8 cellular contexts compared by ENCODE assay signal in genomic region chr13:51814825-51815650, GRCh38. TPM values are rescaled to one million over a fixed set of nuclear protein-coding genes. Genes with fewer than 3 reads are reported as not detected.
DNase-seq lines count a peak whose midpoint lies in the region; ATAC-seq, FAIRE-seq and TF ChIP-seq lines count a peak whose summit lies in the region.

No MANE protein-coding gene starts in this region.

- H3K36me3 ChIP-seq in naive thymus-derived CD4-positive, alpha-beta T cell (ENCODE audit: control insufficient read depth in 2 of 3, insufficient read depth in 3 of 3, low read length in 3 of 3): peaks cover 0 to 43% (median 12%) of the 10 kb centered on the region in 3 experiments
- no peaks in the 10 kb centered on the region for H3K36me3 ChIP-seq in subcutaneous abdominal adipose tissue (ENCODE audit: control insufficient read depth in 5 of 5, insufficient read depth in 5 of 5, low read length in 5 of 5)

- no peaks in the 10 kb centered on the region for H3K27me3 Mint-ChIP-seq in naive thymus-derived CD4-positive, alpha-beta T cell

- peaks cover 42 to 90% (median 86%) of the 10 kb centered on the region in 7 donors for H3K4me1 Mint-ChIP-seq in naive thymus-derived CD4-positive, alpha-beta T cell

- peaks cover 0 to 29% (median 15%) of the 10 kb centered on the region in 5 donors for H3K36me3 Mint-ChIP-seq in naive thymus-derived CD4-positive, alpha-beta T cell

- H3K4me3 Mint-ChIP-seq in naive thymus-derived CD4-positive, alpha-beta T cell: peak overlapping the region; percentile 44 to 100 (median 74)

- ATAC-seq in GM19395 (IDR thresholded peaks at IDR 0.05; ENCODE audit: unreplicated experiment): peak; percentile 81
- peak; percentile 76 for ATAC-seq in HG03439 (IDR thresholded peaks at IDR 0.05; ENCODE audit: unreplicated experiment)
- ATAC-seq in naive thymus-derived CD4-positive, alpha-beta T cell: peak; percentile 84

- intact Hi-C loops in naive thymus-derived CD4-positive, alpha-beta T cell (cut with micrococcal nuclease): loop anchor here (1.0 to 5.0 kb wide), 8 partner anchors 10 to 312 kb away; partner anchors contain the start of genes ALG11 (in 1 of the 2), ATP7B (in 1 of the 2) and DHRS12 (in 1 of the 2)

- peak; percentile 83 for TF ChIP-seq CTCF in D721Med (IDR thresholded peaks at IDR 0.05; ENCODE audit: insufficient read depth, missing control alignments)

- peak; percentile 61 for FAIRE-seq in D721Med (lab: Jason Lieb, UNC)

- H3K9me3 ChIP-seq in naive thymus-derived CD4-positive, alpha-beta T cell (ENCODE audit: control insufficient read depth in 2 of 3, low read length in 3 of 3): no peaks in the 10 kb centered on the region
- H3K9me3 ChIP-seq in subcutaneous abdominal adipose tissue (ENCODE audit: control insufficient read depth in 5 of 5, low read length in 5 of 5): no peaks in the 10 kb centered on the region

- H3K27me3 ChIP-seq in naive thymus-derived CD4-positive, alpha-beta T cell (ENCODE audit: control insufficient read depth in 2 of 2, insufficient read depth in 2 of 2, low read length in 2 of 2): no peaks in the 10 kb centered on the region
- peaks cover 0 to 11% (median 5%) of the 10 kb centered on the region in 5 donors for H3K27me3 ChIP-seq in subcutaneous abdominal adipose tissue (ENCODE audit: control insufficient read depth in 5 of 5, insufficient read depth in 4 of 5, low read length in 5 of 5)

- POLR2A ChIA-PET in naive thymus-derived CD4-positive, alpha-beta T cell (lab: Charles Lee): interaction anchor here (0.6 to 13.1 kb wide), 8 partner anchors 9 to 379 kb away, joined by 3 to 324 read pairs (median 10); partner anchors contain the start of gene INTS6

- H3K27ac ChIP-seq in naive thymus-derived CD4-positive, alpha-beta T cell (ENCODE audit: low read depth, low read length): peak overlapping the region; percentile 85
- H3K27ac ChIP-seq in subcutaneous abdominal adipose tissue (ENCODE audit: low read depth, low read length): no peak overlapping the region

- no peak for TF ChIP-seq POLR2A in erythroblast (IDR thresholded peaks at IDR 0.05; ENCODE audit: low read length)

- peak overlapping the region; percentile 3 for H3K4me3 ChIP-seq in naive thymus-derived CD4-positive, alpha-beta T cell (ENCODE audit: low read length)
- H3K4me3 ChIP-seq in subcutaneous abdominal adipose tissue (ENCODE audit: low read depth in 1 of 5, low read length in 5 of 5): peak overlapping the region; percentile 37 to 69 (median 56)

- CTCF ChIA-PET in naive thymus-derived CD4-positive, alpha-beta T cell (lab: Charles Lee): interaction anchor here (0.6 to 5.0 kb wide), 20 partner anchors 9 to 394 kb away, joined by 3 to 192 read pairs (median 6); partner anchors contain the start of gene TMEM272

- peak overlapping the region in 2 of 5 donors; percentile 31 to 50 for H3K9ac ChIP-seq in subcutaneous abdominal adipose tissue (ENCODE audit: low read length in 5 of 5)

- peaks cover 21 to 75% of the 10 kb centered on the region in 2 donors for H3K4me1 ChIP-seq in naive thymus-derived CD4-positive, alpha-beta T cell (ENCODE audit: control insufficient read depth in 2 of 2, insufficient read depth in 2 of 2, low read length in 2 of 2)
- H3K4me1 ChIP-seq in subcutaneous abdominal adipose tissue (ENCODE audit: control insufficient read depth in 5 of 5, insufficient read depth in 5 of 5, low read length in 5 of 5): peaks cover 0 to 27% (median 22%) of the 10 kb centered on the region in 5 donors

- peak overlapping the region; percentile 61 to 99 (median 95) for H3K27ac Mint-ChIP-seq in naive thymus-derived CD4-positive, alpha-beta T cell

- no peaks in the 10 kb centered on the region for H3K9me3 Mint-ChIP-seq in naive thymus-derived CD4-positive, alpha-beta T cell

- DNase-seq in D721Med (ENCODE audit: insufficient read length, low spot score): peak; percentile 53
- DNase-seq in NCI-H82 treated with DMSO at 0.1 percent for 48 hours (lab: John Stamatoyannopoulos, UW; ENCODE audit: unreplicated experiment): peak; percentile 73
- DNase-seq in activated CD8-positive, alpha-beta memory T cell treated with anti-CD3 and anti-CD28 coated beads, Interleukin-2, amount 50 U/mL, for 4 hours: peak; percentile 77
- DNase-seq in erythroblast (lab: John Stamatoyannopoulos, UW): peak; percentile 70 to 84
- DNase-seq in naive thymus-derived CD4-positive, alpha-beta T cell: peak; percentile 40 to 81 (median 70)

RNA-seq across cellular contexts. Expression of gene DHRS12, which starts 11.1 kb away (rescaled TPM):
- 10 to 100 TPM in 4 of 5 experiments, 1 to 10 TPM in 1; 6.7 to 25.3 (median 20.1) TPM for total RNA-seq in naive thymus-derived CD4-positive, alpha-beta T cell
- 10 to 100 TPM; 24.8 to 27.1 TPM for polyA plus RNA-seq in naive thymus-derived CD4-positive, alpha-beta T cell

RNA-seq across cellular contexts. Expression of gene TMEM272, which starts 29.9 kb away (rescaled TPM):
- 10 to 100 TPM in 2 of 5 experiments, 1 to 10 TPM in 2, under 1 TPM in 1; 0.19 to 23.3 (median 5.9) TPM for total RNA-seq in naive thymus-derived CD4-positive, alpha-beta T cell
- polyA plus RNA-seq in naive thymus-derived CD4-positive, alpha-beta T cell: under 1 TPM; 0.74 to 0.75 TPM

RNA-seq across cellular contexts. Expression of gene CCDC70, which starts 46.7 kb away (rescaled TPM):
- total RNA-seq in naive thymus-derived CD4-positive, alpha-beta T cell: not detected
- not detected for polyA plus RNA-seq in naive thymus-derived CD4-positive, alpha-beta T cell
